In genomic region chr4:11790230-11790629, GRCh38 we compare ENCODE assay signal across 5 cellular contexts.
"Had no signal": no experiment of that assay in that cellular context is flagged by ENCODE, and none has a peak within 500 bp of the region (broad histone marks: within the 10 kb centered on the region; RNA-seq: fewer than 3 reads in every experiment).

No MANE protein-coding gene starts in this region.

- DNase-seq: IMR-90, KBM-7 had no signal

- H3K27ac ChIP-seq: HL-60 had no signal

- H3K4me3 ChIP-seq: K562 had no signal

- ATAC-seq: K562 had no signal

- FAIRE-seq: HTR-8/SVneo, K562 had no signal
